Comparison of ENCODE assay signal across 8 cellular contexts in the genomic region with DNA sequence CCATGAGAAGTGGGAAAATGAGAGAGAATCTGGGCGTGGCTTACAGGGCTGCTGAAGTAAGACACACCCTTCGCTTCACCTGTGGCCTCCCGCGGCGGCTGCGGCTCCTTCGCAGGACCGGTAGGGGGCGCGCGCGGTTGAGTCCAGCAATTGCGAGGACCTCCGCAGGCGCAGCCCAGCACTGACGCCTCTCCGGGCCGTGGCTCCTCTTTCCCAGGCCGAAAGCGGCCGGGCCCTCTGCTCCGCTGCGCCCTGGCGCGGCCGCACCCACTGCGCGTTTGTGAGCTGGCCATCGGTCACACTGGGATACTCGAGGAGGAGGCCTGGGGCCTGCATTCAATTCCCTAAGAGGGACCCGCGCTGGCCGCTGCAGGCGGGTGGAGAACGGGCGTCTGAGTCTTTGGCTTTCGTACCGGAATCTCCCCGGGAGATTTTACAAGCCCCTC. TPM values are rescaled to one million over a fixed set of nuclear protein-coding genes. Genes with fewer than 3 reads are reported as not detected.
DNase-seq lines count a peak whose midpoint lies in the region; ATAC-seq, FAIRE-seq and TF ChIP-seq lines count a peak whose summit lies in the region.

Gene LRRD1, minus strand, starts transcription at position 215 of the 446 bp plus-strand sequence. CDS start 13,940 bp downstream, outside the sequence.

- H3K27ac ChIP-seq in pancreas (peak within 1 kb of the TSS; percentile 68 to 77 (median 74)), thymus (ENCODE audit: low read depth) (peak within 1 kb of the TSS; percentile 43)

- POLR2A ChIA-PET in activated naive CD8-positive, alpha-beta T cell treated with anti-CD3 and anti-CD28 coated beads, Interleukin-2, amount 10 ng/mL, durations not matched to agents 7 days and 5 days (lab: Charles Lee): interaction anchor here (1.0 to 1.7 kb wide), 2 partner anchors 268 to 269 kb away, joined by 3 to 4 read pairs; partner anchors contain the start of gene GATAD1

- H3K27me3 ChIP-seq in pancreas (no peaks in the 10 kb centered on the region), thymus (ENCODE audit: control insufficient read depth, insufficient read depth) (no peaks in the 10 kb centered on the region)

- H3K4me3 ChIP-seq in pancreas (peak within 1 kb of the TSS; percentile 18 to 60 (median 46)), thymus (ENCODE audit: low read length) (peak within 1 kb of the TSS; percentile 58)

- H3K9me3 ChIP-seq in pancreas (no peaks in the 10 kb centered on the region), thymus (ENCODE audit: control insufficient read depth) (no peaks in the 10 kb centered on the region)

- peak; percentile 100 for ATAC-seq in GM21528 (IDR thresholded peaks at IDR 0.05; ENCODE audit: low FRiP score, unreplicated experiment)
- peak; percentile 98 for ATAC-seq in SK-N-SH treated with all-trans-retinoic acid at 6 μM for 48 hours
- ATAC-seq in activated naive CD8-positive, alpha-beta T cell treated with anti-CD3 and anti-CD28 coated beads, Interleukin-2, amount 10 ng/mL, durations not matched to agents 7 days and 5 days (ENCODE audit: low read depth): peak; percentile 100
- ATAC-seq in Right ventricle myocardium superior (ENCODE audit: poor library complexity): peak; percentile 99
- peak; percentile 99 to 100 (median 100) for ATAC-seq in pancreas

- no peak within 1 kb of the TSS for H3K27ac Mint-ChIP-seq in IgD-negative memory B cell
- H3K27ac Mint-ChIP-seq in activated naive CD8-positive, alpha-beta T cell treated with anti-CD3 and anti-CD28 coated beads, Interleukin-2, amount 10 ng/mL, durations not matched to agents 7 days and 5 days: no peak within 1 kb of the TSS

- H3K36me3 Mint-ChIP-seq in IgD-negative memory B cell: no peaks in the 10 kb centered on the region
- no peaks in the 10 kb centered on the region for H3K36me3 Mint-ChIP-seq in activated naive CD8-positive, alpha-beta T cell treated with anti-CD3 and anti-CD28 coated beads, Interleukin-2, amount 10 ng/mL, durations not matched to agents 7 days and 5 days

- H3K4me1 Mint-ChIP-seq in IgD-negative memory B cell: peaks cover 0 to 7% (median 5%) of the 10 kb centered on the region in 3 donors
- H3K4me1 Mint-ChIP-seq in activated naive CD8-positive, alpha-beta T cell treated with anti-CD3 and anti-CD28 coated beads, Interleukin-2, amount 10 ng/mL, durations not matched to agents 7 days and 5 days: peaks cover 9% of the 10 kb centered on the region

- DNase-seq in DMS114 treated with DMSO at 0.1 percent for 48 hours (lab: John Stamatoyannopoulos, UW; ENCODE audit: unreplicated experiment) (peak; percentile 83), Right ventricle myocardium superior (peak; percentile 93), pancreas (peak; percentile 89 to 99 (median 96))
- DNase-seq in activated naive CD8-positive, alpha-beta T cell treated with anti-CD3 and anti-CD28 coated beads, Interleukin-2, amount 10 ng/mL, durations not matched to agents 7 days and 5 days: peak; percentile 96

- no peak for FAIRE-seq in pancreas (lab: Jason Lieb, UNC)

- peak within 1 kb of the TSS; percentile 67 to 84 (median 78) for H3K4me3 Mint-ChIP-seq in IgD-negative memory B cell
- peak within 1 kb of the TSS; percentile 84 for H3K4me3 Mint-ChIP-seq in activated naive CD8-positive, alpha-beta T cell treated with anti-CD3 and anti-CD28 coated beads, Interleukin-2, amount 10 ng/mL, durations not matched to agents 7 days and 5 days

- H3K36me3 ChIP-seq in pancreas (no peaks in the 10 kb centered on the region), thymus (ENCODE audit: control insufficient read depth, insufficient read depth) (no peaks in the 10 kb centered on the region)

- WGBS in pancreas, 2 donors: 0 to 1% methylated on average over 36 to 39 of the region's 39 CpGs
- under 1% methylated on average over 39 of the region's 39 CpGs for WGBS in thymus

- intact Hi-C loops in Right ventricle myocardium superior (cut with DNase I) (no loop called here), pancreas (cut with DNase I) (no loop called here)

- H3K9me3 Mint-ChIP-seq in IgD-negative memory B cell: peaks cover 0 to 2% (median 0%) of the 10 kb centered on the region in 3 donors
- H3K9me3 Mint-ChIP-seq in activated naive CD8-positive, alpha-beta T cell treated with anti-CD3 and anti-CD28 coated beads, Interleukin-2, amount 10 ng/mL, durations not matched to agents 7 days and 5 days: peaks cover 1% of the 10 kb centered on the region

- no peaks in the 10 kb centered on the region for H3K27me3 Mint-ChIP-seq in IgD-negative memory B cell
- H3K27me3 Mint-ChIP-seq in activated naive CD8-positive, alpha-beta T cell treated with anti-CD3 and anti-CD28 coated beads, Interleukin-2, amount 10 ng/mL, durations not matched to agents 7 days and 5 days: peaks cover 16% of the 10 kb centered on the region

- H3K4me1 ChIP-seq in pancreas: peaks cover 0 to 3% (median 0%) of the 10 kb centered on the region in 3 donors
- H3K4me1 ChIP-seq in thymus (ENCODE audit: control insufficient read depth, insufficient read depth, low read length): no peaks in the 10 kb centered on the region

- TF ChIP-seq CTCF in pancreas (IDR thresholded peaks at IDR 0.05): peak; percentile 99 to 100 (median 100)

TF ChIP-seq in SK-N-SH treated with all-trans-retinoic acid at 6 μM for 48 hours, 23 proteins besides CTCF, POLR2A, EP300 and RAD21:
- no peak for TF ChIP-seq ZNF8 (CRISPR knock-in tag; IDR thresholded peaks at IDR 0.05)
- TF ChIP-seq GLIS3 (CRISPR knock-in tag; IDR thresholded peaks at IDR 0.05): no peak
- no peak for TF ChIP-seq CSRNP3 (CRISPR knock-in tag; IDR thresholded peaks at IDR 0.05)
- no peak; the same call in 1 of the 2 replicates for TF ChIP-seq TSHZ2 (CRISPR knock-in tag; IDR thresholded peaks at IDR 0.05)
- no peak for TF ChIP-seq ARNTL (CRISPR knock-in tag; IDR thresholded peaks at IDR 0.05; ENCODE audit: borderline replicate concordance, low read depth)
- TF ChIP-seq PATZ1 (CRISPR knock-in tag; IDR thresholded peaks at IDR 0.05; ENCODE audit: borderline replicate concordance): no peak
- TF ChIP-seq ZNF70 (CRISPR knock-in tag; IDR thresholded peaks at IDR 0.05): no peak
- no peak; the same call in 1 of the 2 replicates for TF ChIP-seq ZNF565 (CRISPR knock-in tag; conservative IDR thresholded peaks at IDR 0.05; ENCODE audit: low read depth)
TF ChIP-seq in SK-N-SH treated with all-trans-retinoic acid at 6 μM for 48 hours: peak in this region for 0.

RNA-seq across cellular contexts. Expression of gene LRRD1, which starts in this region (rescaled TPM):
- polyA plus RNA-seq in IgD-negative memory B cell (not detected), pancreas (under 1 TPM in 1 of 2 donors, not detected in 1; 0.02 TPM), thymus (0.05 TPM)
- not detected for total RNA-seq in activated naive CD8-positive, alpha-beta T cell treated with anti-CD3 and anti-CD28 coated beads, Interleukin-2, amount 10 ng/mL, durations not matched to agents 7 days and 5 days
- total RNA-seq in Right ventricle myocardium superior (not detected), pancreas (not detected)

Comparison
In these comparisons a context has a peak if more than half of its experiments do, and no peak if none do; other contexts are left out.
1. Peak in every context shown above with its lines: DNase-seq, ATAC-seq, H3K4me3 ChIP-seq and H3K27ac ChIP-seq.
2. Peak in DNase-seq and ATAC-seq in activated naive CD8-positive, alpha-beta T cell treated with anti-CD3 and anti-CD28 coated beads, Interleukin-2, amount 10 ng/mL, durations not matched to agents 7 days and 5 days; RNA of the gene not detected or under 1 TPM.
3. Peak in DNase-seq and ATAC-seq in Right ventricle myocardium superior; RNA of the gene not detected or under 1 TPM.
4. Peak in DNase-seq, ATAC-seq, H3K4me3 ChIP-seq and H3K27ac ChIP-seq in pancreas; RNA of the gene not detected or under 1 TPM.